In the genomic region with DNA sequence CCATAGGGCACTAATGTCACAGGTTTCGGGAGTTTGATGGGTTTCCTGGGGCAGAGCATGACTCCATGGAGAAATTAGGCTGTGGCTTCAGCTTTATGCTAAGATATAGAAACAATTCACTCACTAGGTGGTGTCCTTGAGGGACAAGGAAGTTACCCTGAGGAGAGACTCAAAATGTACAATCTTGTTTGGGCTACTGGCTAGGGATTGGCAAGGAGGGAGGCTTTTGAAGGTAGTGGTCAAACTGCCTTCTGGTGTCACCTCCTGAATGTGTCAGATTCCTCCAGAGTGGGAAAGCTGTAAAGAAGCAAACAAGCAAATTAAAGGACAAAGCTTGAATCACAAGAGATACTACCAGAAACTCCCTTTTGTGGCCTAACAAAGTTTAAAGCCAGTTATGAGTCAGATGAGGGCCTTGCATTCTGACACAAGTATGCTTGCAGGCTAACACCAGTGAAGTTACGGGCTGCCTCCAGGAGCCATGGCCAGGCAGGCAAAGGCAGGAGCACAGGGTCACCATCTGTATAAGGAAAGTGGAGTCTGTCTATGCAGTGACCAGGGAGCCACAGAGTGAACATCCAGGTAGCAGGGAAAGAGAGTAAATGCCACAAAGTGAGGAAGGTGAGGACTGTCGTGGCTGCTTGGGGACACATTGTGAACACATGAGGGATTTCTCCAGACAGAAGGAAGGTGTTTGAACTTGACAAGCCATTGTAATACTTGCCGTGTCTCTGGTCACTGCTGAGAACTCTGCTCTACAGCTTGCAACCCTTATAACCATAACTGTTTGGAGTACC, we compare ENCODE assay signal across 9 cellular contexts.
DNase-seq lines count a peak whose midpoint lies in the region; ATAC-seq and TF ChIP-seq lines count a peak whose summit lies in the region.
"Had no signal": no experiment of that assay in that cellular context is flagged by ENCODE, and none has a peak within 500 bp of the region (broad histone marks: within the 10 kb centered on the region; RNA-seq: fewer than 3 reads in every experiment).

No MANE protein-coding gene starts in this region.

- DNase-seq in activated CD4-positive, CD25-positive, alpha-beta regulatory T cell (lab: John Stamatoyannopoulos, UW) = no peak
- DNase-seq in NCI-H226 (peak; percentile 50), mesenchymal stem cell (peak; percentile 69), NCI-H2107 treated with DMSO at 0.1 percent for 48 hours (lab: John Stamatoyannopoulos, UW; ENCODE audit: unreplicated experiment) (no peak), PC-9 (no peak), NCI-H1930 (lab: John Stamatoyannopoulos, UW) (no peak)

- peak overlapping the region in 1 of 2 experiments; percentile 31 for H3K18ac ChIP-seq in mesenchymal stem cell (ENCODE audit: low read depth in 1 of 2, low read length in 2 of 2)

- H2BK5ac ChIP-seq in mesenchymal stem cell (ENCODE audit: low read depth, low read length, poor library complexity, severe bottlenecking) = no peak overlapping the region

- H3K9me3 ChIP-seq in mesenchymal stem cell (ENCODE audit: control insufficient read depth, low read length) (no peaks in the 10 kb centered on the region), PC-9 (ENCODE audit: insufficient read depth, low read depth) (no peaks in the 10 kb centered on the region)
- H3K9me3 ChIP-seq: A549 had no signal

- H3K4me2 ChIP-seq in mesenchymal stem cell (ENCODE audit: low read length, poor library complexity, severe bottlenecking) (no peak overlapping the region), PC-9 (no peak overlapping the region)
- H3K4me2 ChIP-seq: A549 had no signal

- H3K14ac ChIP-seq in mesenchymal stem cell (ENCODE audit: low read length in 2 of 2) = no peak overlapping the region

- H2BK120ac ChIP-seq in mesenchymal stem cell (ENCODE audit: low read depth, low read length) = no peak overlapping the region

- H3K36me3 ChIP-seq in mesenchymal stem cell (ENCODE audit: control insufficient read depth in 1 of 2, insufficient read depth in 2 of 2, low read depth in 1 of 2, low read length in 2 of 2) (no peaks in the 10 kb centered on the region), PC-9 (ENCODE audit: low read depth) (no peaks in the 10 kb centered on the region)

- H3K23ac ChIP-seq in mesenchymal stem cell (ENCODE audit: low read length in 2 of 2) = no peak overlapping the region

- BruUV-seq in PC-9 (replicated peaks; lab: Mats Ljungman, UMichigan) = no TSS peak

- ATAC-seq in activated CD4-positive, CD25-positive, alpha-beta regulatory T cell treated with anti-CD3 and anti-CD28 coated beads, Interleukin-2, amount 50 U/mL, for 24 hours = peak; percentile 42 to 75
- ATAC-seq in HG02571 (IDR thresholded peaks at IDR 0.05; ENCODE audit: unreplicated experiment) = peak; percentile 79
- ATAC-seq: A549 had no signal

- H3K27ac ChIP-seq in mesenchymal stem cell (ENCODE audit: low read length, poor library complexity, severe bottlenecking) = no peak overlapping the region
- H3K27ac ChIP-seq in PC-9 = no peak overlapping the region
- H3K27ac ChIP-seq: A549 had no signal

- no peak overlapping the region for H2BK15ac ChIP-seq in mesenchymal stem cell (ENCODE audit: low read depth, poor library complexity, severe bottlenecking)

- POLR2A ChIA-PET in PC-9 (lab: Charles Lee; ENCODE audit: unreplicated experiment) = no interaction called here

- H2AK5ac ChIP-seq in mesenchymal stem cell (ENCODE audit: low read length, severe bottlenecking) = no peak overlapping the region

- WGBS in mesenchymal stem cell = 88% methylated on average over 4 of the region's 4 CpGs

- H2AFZ ChIP-seq in mesenchymal stem cell (ENCODE audit: low read depth, low read length) (no peak overlapping the region), PC-9 (no peak overlapping the region)

- H4K91ac ChIP-seq in mesenchymal stem cell (ENCODE audit: low read length) = peak overlapping the region; percentile 76

- H3K4ac ChIP-seq in mesenchymal stem cell (ENCODE audit: low read depth in 1 of 2, low read length in 2 of 2) = no peak overlapping the region

- intact Hi-C loops in PC-9 (cut with micrococcal nuclease; ENCODE audit: unreplicated experiment) = no loop called here

- no peak for TF ChIP-seq CTCF in PC-9 (conservative IDR thresholded peaks at IDR 0.05)

- H3K27me3 ChIP-seq in mesenchymal stem cell (ENCODE audit: control insufficient read depth in 1 of 2, insufficient read depth in 1 of 2, low read length in 2 of 2) = peaks cover 0 to 17% of the 10 kb centered on the region in 2 experiments
- peaks cover 96% of the 10 kb centered on the region for H3K27me3 ChIP-seq in PC-9 (ENCODE audit: insufficient read depth, low read depth)

- no peaks in the 10 kb centered on the region for H3K79me1 ChIP-seq in mesenchymal stem cell (replicated peaks; ENCODE audit: low read length, poor library complexity, severe bottlenecking)

- H3K9me2 ChIP-seq in PC-9 (ENCODE audit: insufficient read depth) = no peaks in the 10 kb centered on the region

- peaks cover 6% of the 10 kb centered on the region for H3K4me1 ChIP-seq in mesenchymal stem cell (ENCODE audit: control insufficient read depth, insufficient read depth, low read depth, low read length)
- no peaks in the 10 kb centered on the region for H3K4me1 ChIP-seq in PC-9 (replicated peaks; ENCODE audit: insufficient read depth)

- H3K9ac ChIP-seq in mesenchymal stem cell (ENCODE audit: low read length) = peak overlapping the region; percentile 45

- H4K20me1 ChIP-seq in PC-9 (ENCODE audit: insufficient read depth) = no peaks in the 10 kb centered on the region

- H2BK12ac ChIP-seq in mesenchymal stem cell (ENCODE audit: low read length in 2 of 2) = no peak overlapping the region

- no peaks in the 10 kb centered on the region for H3F3A ChIP-seq in PC-9 (ENCODE audit: insufficient read depth, low read depth)

- H3K4me3 ChIP-seq in mesenchymal stem cell (ENCODE audit: insufficient read depth in 1 of 2, low read depth in 1 of 2, low read length in 2 of 2) (no peak overlapping the region), PC-9 (no peak overlapping the region)
- H3K4me3 ChIP-seq: A549 had no signal

- CTCF ChIA-PET in PC-9 (lab: Charles Lee) = no interaction called here

- no peak overlapping the region for H4K8ac ChIP-seq in mesenchymal stem cell (ENCODE audit: low read length)

- H3K79me2 ChIP-seq in PC-9 (ENCODE audit: low read depth) = no peaks in the 10 kb centered on the region

Comparison
In these comparisons a context has a peak if more than half of its experiments do, and no peak if none do; other contexts are left out.
1. DNase-seq: peak in NCI-H226 (single experiment) and mesenchymal stem cell (single experiment); none in activated CD4-positive, CD25-positive, alpha-beta regulatory T cell (0 of 4), NCI-H2107 treated with DMSO at 0.1 percent for 48 hours (single experiment), PC-9 (0 of 2) and NCI-H1930 (0 of 2).